29 cellular contexts compared by ENCODE assay signal in the genomic region with DNA sequence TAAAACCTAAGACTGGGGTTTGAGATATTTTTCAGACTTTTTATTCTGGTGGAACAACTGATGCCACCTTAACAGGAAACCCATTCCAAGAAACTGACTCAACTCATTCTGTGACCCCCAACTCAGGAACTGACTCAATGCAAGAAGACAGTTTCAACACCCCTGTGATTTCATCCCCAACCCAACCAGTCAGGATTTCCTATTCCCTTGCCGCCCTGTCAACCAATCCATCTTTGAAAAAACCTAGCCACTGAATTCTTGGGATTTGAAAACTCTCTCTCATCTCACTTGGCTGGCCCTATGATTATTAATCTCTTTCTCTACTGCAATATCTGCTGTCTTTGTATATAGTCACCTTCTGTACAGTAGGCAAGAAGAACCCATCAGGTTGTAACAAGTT.
"Had no signal": no experiment of that assay in that cellular context is flagged by ENCODE, and none has a peak within 500 bp of the region (broad histone marks: within the 10 kb centered on the region; RNA-seq: fewer than 3 reads in every experiment).

No MANE protein-coding gene starts in this region.

- H3K27ac Mint-ChIP-seq: dendritic cell treated with granulocyte-macrophage colony-stimulating factor and Interleukin-4, amounts not matched to agents 40 ng/mL and 50 ng/mL, for 4 days; endodermal cell; memory B cell; mesothelial cell of epicardium; naive B cell; natural killer cell treated with Interleukin-12 subunit alpha and Interleukin-12 subunit beta and Interleukin-15 and Interleukin-18, amount 100 ng/mL, for 72 hours; progenitor cell of endocrine pancreas; stimulated activated effector memory CD8-positive, alpha-beta T cell treated with anti-CD3 and anti-CD28 coated beads, Interleukin-12 subunit alpha, Interleukin-12 subunit beta, amount 100 ng/mL, for 72 hours had no signal

- H2AFZ ChIP-seq: hepatocyte, parathyroid adenoma had no signal

- H3K4me3 Mint-ChIP-seq: dendritic cell treated with granulocyte-macrophage colony-stimulating factor and Interleukin-4, amounts not matched to agents 40 ng/mL and 50 ng/mL, for 4 days; endodermal cell; memory B cell; mesothelial cell of epicardium; naive B cell; natural killer cell treated with Interleukin-12 subunit alpha and Interleukin-12 subunit beta and Interleukin-15 and Interleukin-18, amount 100 ng/mL, for 72 hours; neural crest cell; stimulated activated effector memory CD8-positive, alpha-beta T cell treated with anti-CD3 and anti-CD28 coated beads, Interleukin-12 subunit alpha, Interleukin-12 subunit beta, amount 100 ng/mL, for 72 hours had no signal

- H3K36me3 ChIP-seq: colonic mucosa, esophagus muscularis mucosa, gastroesophageal sphincter, heart left ventricle, right lobe of liver, stomach, tibial artery, upper lobe of left lung had no signal

- H3K9ac ChIP-seq: parathyroid adenoma had no signal

- H3K4me1 Mint-ChIP-seq: naive B cell; stimulated activated effector memory CD8-positive, alpha-beta T cell treated with anti-CD3 and anti-CD28 coated beads, Interleukin-12 subunit alpha, Interleukin-12 subunit beta, amount 100 ng/mL, for 72 hours had no signal

- H3K4me3 ChIP-seq: colonic mucosa, esophagus muscularis mucosa, gastroesophageal sphincter, heart left ventricle, hepatocyte, lung, mucosa of descending colon, right lobe of liver, stomach, testis, tibial artery, upper lobe of left lung had no signal

- H3K27ac ChIP-seq: colonic mucosa, esophagus muscularis mucosa, foreskin keratinocyte, gastroesophageal sphincter, heart left ventricle, hepatocyte, parathyroid adenoma, right lobe of liver, stomach, testis, tibial artery, upper lobe of left lung had no signal

- H3K9me3 ChIP-seq: colonic mucosa, esophagus muscularis mucosa, gastroesophageal sphincter, right lobe of liver, testis, tibial artery, upper lobe of left lung had no signal

- DNase-seq: colonic mucosa; effector CD8-positive, alpha-beta T cell; endodermal cell; foreskin keratinocyte; heart left ventricle; islet precursor cell; kidney glomerular epithelial cell; mucosa of descending colon; naive B cell; right lobe of liver; stimulated activated CD4-positive, alpha-beta T cell treated with anti-CD3 and anti-CD28 coated beads, Interleukin-2, amount 100 ng/mL, for 24 hours; stimulated activated CD4-positive, alpha-beta T cell treated with anti-CD3 and anti-CD28 coated beads, Interleukin-4, amount 100 ng/mL, for 24 hours; stimulated activated naive CD4-positive, alpha-beta T cell treated with Interleukin-2 at 50 U/mL for 16 hours; stomach; testis; tibial artery; upper lobe of left lung had no signal

- H3K4me1 ChIP-seq: colonic mucosa, esophagus muscularis mucosa, foreskin keratinocyte, gastroesophageal sphincter, heart left ventricle, parathyroid adenoma, right lobe of liver, stomach, testis, tibial artery, upper lobe of left lung had no signal

- H3K4me2 ChIP-seq: hepatocyte had no signal

- H3K27me3 ChIP-seq: colonic mucosa, esophagus muscularis mucosa, foreskin keratinocyte, gastroesophageal sphincter, heart left ventricle, hepatocyte, right lobe of liver, stomach, testis, tibial artery, upper lobe of left lung had no signal

- H3K79me2 ChIP-seq: hepatocyte, parathyroid adenoma had no signal

- H3K27me3 Mint-ChIP-seq: dendritic cell treated with granulocyte-macrophage colony-stimulating factor and Interleukin-4, amounts not matched to agents 40 ng/mL and 50 ng/mL, for 4 days; memory B cell; naive B cell; natural killer cell treated with Interleukin-12 subunit alpha and Interleukin-12 subunit beta and Interleukin-15 and Interleukin-18, amount 100 ng/mL, for 72 hours; progenitor cell of endocrine pancreas had no signal

- H3K36me3 Mint-ChIP-seq: memory B cell; naive B cell; stimulated activated effector memory CD8-positive, alpha-beta T cell treated with anti-CD3 and anti-CD28 coated beads, Interleukin-12 subunit alpha, Interleukin-12 subunit beta, amount 100 ng/mL, for 72 hours had no signal
